In the genomic region with DNA sequence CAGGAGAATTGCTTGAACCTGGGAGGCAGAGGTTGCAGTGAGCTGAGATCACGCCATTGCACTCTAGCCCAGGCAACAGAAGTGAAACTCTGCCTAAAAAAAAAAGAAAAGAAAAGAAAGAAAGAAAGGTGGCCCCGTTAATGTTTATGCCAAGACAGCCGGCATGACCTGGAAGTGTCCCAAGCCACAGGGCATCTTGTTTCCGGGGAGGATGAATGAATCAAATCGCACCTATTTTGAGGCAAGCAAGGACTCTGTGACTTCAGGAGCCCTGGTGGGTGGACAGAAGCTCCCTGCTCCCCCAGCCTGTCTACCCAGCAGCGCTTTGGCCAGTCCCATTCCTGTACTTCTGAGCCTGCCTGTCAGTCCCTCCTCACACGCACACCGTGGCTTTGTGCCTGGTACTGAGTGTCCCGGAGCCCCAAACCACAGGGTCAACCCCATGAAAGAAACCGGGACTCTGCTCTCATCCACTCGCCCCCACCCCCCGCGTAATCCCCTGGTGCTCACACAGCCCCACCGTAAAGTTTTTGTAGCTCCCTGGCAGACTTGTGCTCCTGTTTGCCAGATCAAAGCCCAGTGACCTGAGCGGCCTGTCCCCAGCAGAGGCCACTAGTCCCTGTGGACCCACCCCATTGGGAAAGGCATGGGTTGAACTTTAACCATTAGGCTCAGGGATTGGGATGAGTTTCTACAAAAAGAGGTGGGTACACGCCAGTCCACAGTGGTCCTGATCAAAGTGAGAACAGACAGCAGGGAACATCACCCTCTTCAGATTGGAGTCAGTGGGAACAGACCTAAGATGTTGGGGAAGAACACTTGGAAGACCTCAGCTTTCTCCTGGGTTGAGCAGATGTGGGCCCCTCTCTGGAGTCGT, we compare ENCODE assay signal across 8 cellular contexts. TPM values are rescaled to one million over a fixed set of nuclear protein-coding genes. Genes with fewer than 3 reads are reported as not detected.
DNase-seq lines count a peak whose midpoint lies in the region; ATAC-seq, FAIRE-seq and TF ChIP-seq lines count a peak whose summit lies in the region.

No MANE protein-coding gene starts in this region.

- TF ChIP-seq CTCF in GM12865 (IDR thresholded peaks at IDR 0.05; ENCODE audit: insufficient read depth, low read depth, low read length, missing control alignments) (no peak), RWPE2 (IDR thresholded peaks at IDR 0.05; ENCODE audit: poor library complexity, severe bottlenecking) (no peak), H1 (IDR thresholded peaks at IDR 0.05; ENCODE audit: control extremely low read depth in 1 of 3, insufficient read depth in 1 of 3, low read depth in 1 of 3, low read length in 3 of 3) (no peak)

- no peak overlapping the region for H3K56ac ChIP-seq in H1 (replicated peaks; ENCODE audit: insufficient read length, low read depth, low read length)

- no peak overlapping the region for H3K9ac ChIP-seq in H1 (replicated peaks in 1 of 4; ENCODE audit: extremely low read depth in 1 of 4, low read depth in 3 of 4, low read length in 3 of 4)

- H3K23me2 ChIP-seq in H1 (ENCODE audit: low read depth, low read length), result no peaks in the 10 kb centered on the region

- H3K27ac ChIP-seq in RWPE2 (ENCODE audit: poor library complexity, severe bottlenecking) (peak overlapping the region; percentile 70), H1 (ENCODE audit: low read depth, low read length) (no peak overlapping the region)
- H3K27ac ChIP-seq in naive thymus-derived CD4-positive, alpha-beta T cell (ENCODE audit: low read depth, low read length), result peak overlapping the region; percentile 74

- peak overlapping the region; percentile 73 for H3K4me3 ChIP-seq in GM12865 (ENCODE audit: low read depth, low read length)
- peak overlapping the region; percentile 90 for H3K4me3 ChIP-seq in RWPE2 (ENCODE audit: severe bottlenecking)
- peak overlapping the region in 1 of 4 experiments; percentile 69; a peak in 2 of 8 replicates for H3K4me3 ChIP-seq in H1 (ENCODE audit: extremely low read depth in 1 of 4, insufficient read depth in 2 of 4, low read depth in 3 of 4, low read length in 4 of 4)
- H3K4me3 ChIP-seq in naive thymus-derived CD4-positive, alpha-beta T cell (ENCODE audit: low read length), result peak overlapping the region; percentile 50

- 74% methylated on average over 16 of the region's 17 CpGs; no CpG with 5 or more reads in 1 of the 2 experiments for WGBS in H1 (ENCODE audit: extremely low coverage in 1 of 2, insufficient coverage in 1 of 2, insufficient read length in 1 of 2, insufficient replicate concordance in 2 of 2, low coverage in 1 of 2, low lambda C conversion rate in 2 of 2, missing lambda C conversion rate in 1 of 2), 2 experiments

- no peak overlapping the region for H2BK15ac ChIP-seq in H1 (ENCODE audit: low read length)

- H3K4me1 ChIP-seq in RWPE2 (ENCODE audit: insufficient read depth, poor library complexity, severe bottlenecking), result no peaks in the 10 kb centered on the region
- peaks cover 0 to 3% (median 0%) of the 10 kb centered on the region in 4 experiments; a peak in 1 of 7 replicates for H3K4me1 ChIP-seq in H1 (replicated peaks in 1 of 4; ENCODE audit: control insufficient read depth in 3 of 4, insufficient read depth in 4 of 4, low read length in 3 of 4)
- peaks cover 7% of the 10 kb centered on the region in 2 donors for H3K4me1 ChIP-seq in naive thymus-derived CD4-positive, alpha-beta T cell (ENCODE audit: control insufficient read depth in 2 of 2, insufficient read depth in 2 of 2, low read length in 2 of 2)

- no peak overlapping the region for H4K91ac ChIP-seq in H1 (replicated peaks; ENCODE audit: insufficient read length, low read length)

- no peak overlapping the region for H4K5ac ChIP-seq in H1 (ENCODE audit: insufficient read length, low read depth, low read length)

- H3K23ac ChIP-seq in H1 (ENCODE audit: insufficient read length), result no peak overlapping the region

- H3K79me2 ChIP-seq in H1 (ENCODE audit: control insufficient read depth in 1 of 2, insufficient read depth in 2 of 2, low read length in 2 of 2), result peaks cover 0 to 10% of the 10 kb centered on the region in 2 experiments; a peak in 2 of 4 replicates

- FAIRE-seq in H1 (lab: Jason Lieb, UNC), result no peak

- no peak overlapping the region; the same call in 1 of the 2 replicates for H2AFZ ChIP-seq in H1 (ENCODE audit: low read length)

- no peaks in the 10 kb centered on the region for H3K27me3 Mint-ChIP-seq in naive thymus-derived CD4-positive, alpha-beta T cell

- H2BK12ac ChIP-seq in H1 (ENCODE audit: low read depth, low read length), result no peak overlapping the region

- POLR2A ChIA-PET in H1 (lab: Charles Lee; ENCODE audit: partially characterized antibody), result interaction anchor here (1.0 to 2.0 kb wide), 5 partner anchors 19 to 69 kb away, joined by 3 to 6 read pairs (median 5); a partner anchor contains a TSS
- POLR2A ChIA-PET in naive thymus-derived CD4-positive, alpha-beta T cell (lab: Charles Lee), result interaction anchor here (0.6 to 1.9 kb wide), 15 partner anchors 14 to 413 kb away, joined by 3 to 13 read pairs (median 4); a partner anchor contains a TSS

- no peak overlapping the region; the same call in none of the 2 replicates for H4K8ac ChIP-seq in H1 (ENCODE audit: extremely low read depth, insufficient read depth, low read length)

- H4K20me1 ChIP-seq in H1 (replicated peaks in 1 of 2; ENCODE audit: control insufficient read depth in 1 of 2, insufficient read depth in 2 of 2, low read length in 2 of 2), result no peaks in the 10 kb centered on the region

- no peak overlapping the region for H3K4ac ChIP-seq in H1 (replicated peaks; ENCODE audit: insufficient read length, low read depth, low read length)

- DNase-seq in GM12865 (ENCODE audit: low read depth) (peak; percentile 45), RWPE2 (ENCODE audit: low spot score) (no peak), H1 (ENCODE audit: low read depth in 1 of 2, low spot score in 2 of 2) (no peak), dermis blood vessel endothelial cell (no peak), NCI-H748 treated with DMSO at 0.1 percent for 48 hours (lab: John Stamatoyannopoulos, UW) (no peak)
- DNase-seq in naive thymus-derived CD4-positive, alpha-beta T cell, result peak in 1 of 9 donors; percentile 26

- TF ChIP-seq EP300 in H1 (IDR thresholded peaks at IDR 0.05; ENCODE audit: borderline replicate concordance in 1 of 2, low read depth in 2 of 2, low read length in 2 of 2), result no peak

- H3K4me2 ChIP-seq in H1 (ENCODE audit: insufficient read depth in 1 of 2, low read depth in 2 of 2, low read length in 2 of 2), result peak overlapping the region; percentile 7 to 11; a peak in 1 of 4 replicates

- H3K14ac ChIP-seq in H1 (ENCODE audit: insufficient read length), result no peak overlapping the region

- no peak overlapping the region for H2AK5ac ChIP-seq in H1 (ENCODE audit: low read depth, low read length)

- ATAC-seq in HG02678 (IDR thresholded peaks at IDR 0.05; ENCODE audit: unreplicated experiment), result peak; percentile 9
- ATAC-seq in RWPE2 (ENCODE audit: low read depth), result peak; percentile 3; the same call in 1 of the 3 replicates
- ATAC-seq in naive thymus-derived CD4-positive, alpha-beta T cell, result no peak
- ATAC-seq in GM19397 (IDR thresholded peaks at IDR 0.05; ENCODE audit: unreplicated experiment), result no peak

- H3K27ac Mint-ChIP-seq in naive thymus-derived CD4-positive, alpha-beta T cell, result peak overlapping the region; percentile 57 to 91 (median 81)

- peak overlapping the region; percentile 32; the same call in 1 of the 2 replicates for H3K18ac ChIP-seq in H1 (ENCODE audit: extremely low read depth, low read length)

- no peak for TF ChIP-seq RAD21 in H1 (IDR thresholded peaks at IDR 0.05 in 1 of 2, conservative IDR thresholded peaks at IDR 0.05 in 1 of 2; ENCODE audit: low read depth in 2 of 2, low read length in 2 of 2)

- intact Hi-C loops in naive thymus-derived CD4-positive, alpha-beta T cell (cut with micrococcal nuclease), result loop anchor here (1.0 to 10.0 kb wide), 9 partner anchors 19 to 362 kb away; a partner anchor contains a TSS

- no peaks in the 10 kb centered on the region for H3K9me3 Mint-ChIP-seq in naive thymus-derived CD4-positive, alpha-beta T cell

- H3K27me3 ChIP-seq in RWPE2 (ENCODE audit: insufficient read depth, poor library complexity, severe bottlenecking), result no peaks in the 10 kb centered on the region
- no peaks in the 10 kb centered on the region for H3K27me3 ChIP-seq in H1 (replicated peaks in 1 of 4; ENCODE audit: control insufficient read depth in 3 of 4, extremely low read depth in 1 of 4, insufficient read depth in 3 of 4, low read length in 3 of 4)
- H3K27me3 ChIP-seq in naive thymus-derived CD4-positive, alpha-beta T cell (ENCODE audit: control insufficient read depth in 2 of 2, insufficient read depth in 2 of 2, low read length in 2 of 2), result no peaks in the 10 kb centered on the region

- H3K4me1 Mint-ChIP-seq in naive thymus-derived CD4-positive, alpha-beta T cell, result peaks cover 3 to 30% (median 17%) of the 10 kb centered on the region in 7 donors

- H2BK20ac ChIP-seq in H1 (ENCODE audit: low read length), result no peak overlapping the region

- H3K4me3 Mint-ChIP-seq in naive thymus-derived CD4-positive, alpha-beta T cell, result peak overlapping the region; percentile 80 to 96 (median 87)

- H3K79me1 ChIP-seq in H1 (ENCODE audit: low read depth, low read length), result no peaks in the 10 kb centered on the region

- no peak for TF ChIP-seq POLR2A in H1 (IDR thresholded peaks at IDR 0.05; ENCODE audit: control extremely low read depth in 1 of 2, low read depth in 2 of 2, low read length in 2 of 2)

- peaks cover 0 to 1% (median 0%) of the 10 kb centered on the region in 5 donors for H3K36me3 Mint-ChIP-seq in naive thymus-derived CD4-positive, alpha-beta T cell

- no peak overlapping the region for H2BK120ac ChIP-seq in H1 (replicated peaks; ENCODE audit: low read depth, low read length)

- no peaks in the 10 kb centered on the region for H3K36me3 ChIP-seq in RWPE2 (ENCODE audit: low read depth)
- H3K36me3 ChIP-seq in H1 (ENCODE audit: control insufficient read depth in 2 of 4, insufficient read depth in 4 of 4, low read length in 3 of 4), result no peaks in the 10 kb centered on the region
- H3K36me3 ChIP-seq in naive thymus-derived CD4-positive, alpha-beta T cell (ENCODE audit: control insufficient read depth in 2 of 3, insufficient read depth in 3 of 3, low read length in 3 of 3), result no peaks in the 10 kb centered on the region

- no peak overlapping the region; the same call in 1 of the 2 replicates for H2BK5ac ChIP-seq in H1 (ENCODE audit: low read depth, low read length)

- no peaks in the 10 kb centered on the region for H3K9me3 ChIP-seq in RWPE2 (ENCODE audit: severe bottlenecking)
- H3K9me3 ChIP-seq in H1 (ENCODE audit: insufficient read depth in 2 of 2, low read depth in 1 of 2, low read length in 1 of 2), result no peaks in the 10 kb centered on the region
- no peaks in the 10 kb centered on the region for H3K9me3 ChIP-seq in naive thymus-derived CD4-positive, alpha-beta T cell (ENCODE audit: control insufficient read depth in 2 of 3, low read length in 3 of 3)

- CTCF ChIA-PET in H1 (lab: Charles Lee; ENCODE audit: partially characterized antibody), result interaction anchor here (0.5 to 2.6 kb wide), 3 partner anchors 11 to 97 kb away, joined by 3 to 6 read pairs (median 3); no protein-coding TSS in a partner anchor
- CTCF ChIA-PET in naive thymus-derived CD4-positive, alpha-beta T cell (lab: Charles Lee), result interaction anchor here (0.6 to 1.3 kb wide), 3 partner anchors 19 to 74 kb away, joined by 3 to 6 read pairs (median 5); no protein-coding TSS in a partner anchor

RNA-seq across cellular contexts. Expression of a gene that starts 19.3 kb away (rescaled TPM):
- 55.3 and 55.4 TPM in 2 replicates for total RNA-seq in H1 (2021; fragmentation: NEBNext Ultra II Directional; extraction: Animal tissue kit (Norgen Biotek cat#: 25700))
- polyA plus RNA-seq in H1 (2011; rRNA removed), result 22.4 and 30.4 TPM in 2 replicates
- 41.3 TPM for polyA plus RNA-seq in H1 (2011; cell fraction: cytosol; rRNA removed)
- 88.6 TPM for polyA plus RNA-seq in H1 (2011; cell fraction: nucleus; rRNA removed)
- 44.2 to 48.1 TPM (median 46.0 TPM) in 4 replicates for polyA plus RNA-seq in H1 (2012, experiment 1 of 2)
- 36.3 TPM for polyA plus RNA-seq in H1 (2012, experiment 2 of 2)
- polyA plus RNA-seq in H1 (2013, experiment 1 of 2), result 22.9 TPM
- polyA plus RNA-seq in H1 (2013, experiment 2 of 2), result 22.8 TPM
- 31.4 and 35.3 TPM in 2 replicates for polyA minus RNA-seq in H1 (2011; rRNA and poly(A)+ RNA removed)
- 19.1 TPM for polyA minus RNA-seq in H1 (2011; cell fraction: cytosol; rRNA and poly(A)+ RNA removed)
- 24.0 TPM for polyA minus RNA-seq in H1 (2011; cell fraction: nucleus; rRNA and poly(A)+ RNA removed)
- total RNA-seq in naive thymus-derived CD4-positive, alpha-beta T cell, result 10 to 100 TPM; 37.5 to 77.0 (median 64.6) TPM
- polyA plus RNA-seq in naive thymus-derived CD4-positive, alpha-beta T cell, result 10 to 100 TPM; 18.7 to 24.4 TPM
- total RNA-seq in dermis blood vessel endothelial cell, result 44.4 and 50.4 TPM in 2 replicates

RNA-seq across cellular contexts. Expression of a gene that starts 34.5 kb away (rescaled TPM):
- 28.6 and 29.4 TPM in 2 replicates for total RNA-seq in H1 (2021; fragmentation: NEBNext Ultra II Directional; extraction: Animal tissue kit (Norgen Biotek cat#: 25700))
- 15.4 and 22.1 TPM in 2 replicates for polyA plus RNA-seq in H1 (2011; rRNA removed)
- polyA plus RNA-seq in H1 (2011; cell fraction: cytosol; rRNA removed), result 14.2 TPM
- 23.6 TPM for polyA plus RNA-seq in H1 (2011; cell fraction: nucleus; rRNA removed)
- 23.8 to 27.5 TPM (median 24.9 TPM) in 4 replicates for polyA plus RNA-seq in H1 (2012, experiment 1 of 2)
- polyA plus RNA-seq in H1 (2012, experiment 2 of 2), result 24.2 TPM
- 15.4 TPM for polyA plus RNA-seq in H1 (2013, experiment 1 of 2)
- polyA plus RNA-seq in H1 (2013, experiment 2 of 2), result 14.1 TPM
- polyA minus RNA-seq in H1 (2011; rRNA and poly(A)+ RNA removed), result 10.9 and 17.3 TPM in 2 replicates
- 14.0 TPM for polyA minus RNA-seq in H1 (2011; cell fraction: cytosol; rRNA and poly(A)+ RNA removed)
- polyA minus RNA-seq in H1 (2011; cell fraction: nucleus; rRNA and poly(A)+ RNA removed), result 11.5 TPM
- total RNA-seq in naive thymus-derived CD4-positive, alpha-beta T cell, result 10 to 100 TPM; 23.2 to 70.0 (median 45.2) TPM
- polyA plus RNA-seq in naive thymus-derived CD4-positive, alpha-beta T cell, result 10 to 100 TPM in 1 of 2 donors, 1 to 10 TPM in 1; 7.6 to 13.6 TPM
- 37.4 and 57.4 TPM in 2 replicates for total RNA-seq in dermis blood vessel endothelial cell

RNA-seq across cellular contexts. Expression of a gene that starts 38.8 kb away (rescaled TPM):
- 1.2 TPM in 1 of 2 replicates, not detected in the other for total RNA-seq in H1 (2021; fragmentation: NEBNext Ultra II Directional; extraction: Animal tissue kit (Norgen Biotek cat#: 25700))
- 1.4 and 1.5 TPM in 2 replicates for polyA plus RNA-seq in H1 (2011; rRNA removed)
- polyA plus RNA-seq in H1 (2011; cell fraction: cytosol; rRNA removed), result 0.98 TPM
- polyA plus RNA-seq in H1 (2011; cell fraction: nucleus; rRNA removed), result 0.33 TPM
- 0.59 to 4.0 TPM (median 2.1 TPM) in 4 replicates for polyA plus RNA-seq in H1 (2012, experiment 1 of 2)
- polyA plus RNA-seq in H1 (2012, experiment 2 of 2), result 4.7 TPM
- 2.7 TPM for polyA plus RNA-seq in H1 (2013, experiment 1 of 2)
- 4.0 TPM for polyA plus RNA-seq in H1 (2013, experiment 2 of 2)
- polyA minus RNA-seq in H1 (2011; rRNA and poly(A)+ RNA removed), result 0.44 and 0.73 TPM in 2 replicates
- polyA minus RNA-seq in H1 (2011; cell fraction: cytosol; rRNA and poly(A)+ RNA removed), result not detected
- not detected for polyA minus RNA-seq in H1 (2011; cell fraction: nucleus; rRNA and poly(A)+ RNA removed)
- 1 to 10 TPM in 2 of 5 experiments, under 1 TPM in 1, not detected in 2; 0.87 to 2.0 (median 1.6) TPM for total RNA-seq in naive thymus-derived CD4-positive, alpha-beta T cell
- polyA plus RNA-seq in naive thymus-derived CD4-positive, alpha-beta T cell, result not detected
- not detected in 2 replicates for total RNA-seq in dermis blood vessel endothelial cell

RNA-seq across cellular contexts. Expression of a gene that starts 46.5 kb away (rescaled TPM):
- total RNA-seq in H1 (2021; fragmentation: NEBNext Ultra II Directional; extraction: Animal tissue kit (Norgen Biotek cat#: 25700)), result 0.84 and 1.4 TPM in 2 replicates
- 0.24 and 0.57 TPM in 2 replicates for polyA plus RNA-seq in H1 (2011; rRNA removed)
- polyA plus RNA-seq in H1 (2011; cell fraction: cytosol; rRNA removed), result 0.70 TPM
- 0.83 TPM for polyA plus RNA-seq in H1 (2011; cell fraction: nucleus; rRNA removed)
- 1.1 to 2.7 TPM (median 1.3 TPM) in 4 replicates for polyA plus RNA-seq in H1 (2012, experiment 1 of 2)
- polyA plus RNA-seq in H1 (2012, experiment 2 of 2), result 0.73 TPM
- 1.5 TPM for polyA plus RNA-seq in H1 (2013, experiment 1 of 2)
- 1.5 TPM for polyA plus RNA-seq in H1 (2013, experiment 2 of 2)
- polyA minus RNA-seq in H1 (2011; rRNA and poly(A)+ RNA removed), result not detected in 2 replicates
- not detected for polyA minus RNA-seq in H1 (2011; cell fraction: cytosol; rRNA and poly(A)+ RNA removed)
- polyA minus RNA-seq in H1 (2011; cell fraction: nucleus; rRNA and poly(A)+ RNA removed), result not detected
- total RNA-seq in naive thymus-derived CD4-positive, alpha-beta T cell, result 100 to 1,000 TPM; 176 to 355 (median 183) TPM
- 100 to 1,000 TPM; 221 to 257 TPM for polyA plus RNA-seq in naive thymus-derived CD4-positive, alpha-beta T cell
- not detected in 2 replicates for total RNA-seq in dermis blood vessel endothelial cell

RNA-seq across cellular contexts. Expression of a gene that starts 59.4 kb away (rescaled TPM):
- total RNA-seq in H1 (2021; fragmentation: NEBNext Ultra II Directional; extraction: Animal tissue kit (Norgen Biotek cat#: 25700)), result 40.6 and 41.2 TPM in 2 replicates
- 30.4 and 39.6 TPM in 2 replicates for polyA plus RNA-seq in H1 (2011; rRNA removed)
- 27.3 TPM for polyA plus RNA-seq in H1 (2011; cell fraction: cytosol; rRNA removed)
- polyA plus RNA-seq in H1 (2011; cell fraction: nucleus; rRNA removed), result 30.8 TPM
- 30.8 to 36.4 TPM (median 33.0 TPM) in 4 replicates for polyA plus RNA-seq in H1 (2012, experiment 1 of 2)
- 36.2 TPM for polyA plus RNA-seq in H1 (2012, experiment 2 of 2)
- 19.0 TPM for polyA plus RNA-seq in H1 (2013, experiment 1 of 2)
- 18.2 TPM for polyA plus RNA-seq in H1 (2013, experiment 2 of 2)
- 23.0 and 24.8 TPM in 2 replicates for polyA minus RNA-seq in H1 (2011; rRNA and poly(A)+ RNA removed)
- polyA minus RNA-seq in H1 (2011; cell fraction: cytosol; rRNA and poly(A)+ RNA removed), result 20.8 TPM
- 25.9 TPM for polyA minus RNA-seq in H1 (2011; cell fraction: nucleus; rRNA and poly(A)+ RNA removed)
- 10 to 100 TPM in 3 of 5 experiments, 1 to 10 TPM in 2; 6.0 to 16.0 (median 15.6) TPM for total RNA-seq in naive thymus-derived CD4-positive, alpha-beta T cell
- polyA plus RNA-seq in naive thymus-derived CD4-positive, alpha-beta T cell, result 10 to 100 TPM in 1 of 2 donors, 1 to 10 TPM in 1; 6.0 to 10.9 TPM
- 16.5 and 20.1 TPM in 2 replicates for total RNA-seq in dermis blood vessel endothelial cell

Comparison
In these comparisons a context has a peak if more than half of its experiments do, and no peak if none do; other contexts are left out.
1. ATAC-seq: peak in HG02678 (single experiment) and RWPE2 (single experiment); none in naive thymus-derived CD4-positive, alpha-beta T cell (single experiment) and GM19397 (single experiment).